ENCODE assay signal across 8 cellular contexts in genomic region chr9:95157491-95158151, GRCh38.
DNase-seq lines count a peak whose midpoint lies in the region; ATAC-seq and TF ChIP-seq lines count a peak whose summit lies in the region.

No MANE protein-coding gene starts in this region.

- H3K27ac ChIP-seq in prostate gland = no peak overlapping the region
- peak overlapping the region in 1 of 4 donors; percentile 42 for H3K27ac ChIP-seq in Peyer's patch

- no peak overlapping the region for H3K4me3 ChIP-seq in AG10803 (ENCODE audit: low read length)
- H3K4me3 ChIP-seq in cardiac fibroblast (replicated peaks in 1 of 2; ENCODE audit: low read depth in 2 of 2, low read length in 2 of 2) = no peak overlapping the region
- H3K4me3 ChIP-seq in prostate gland = no peak overlapping the region
- no peak overlapping the region for H3K4me3 ChIP-seq in Peyer's patch

- peaks cover 3% of the 10 kb centered on the region for H3K4me1 ChIP-seq in prostate gland (replicated peaks)
- H3K4me1 ChIP-seq in Peyer's patch = no peaks in the 10 kb centered on the region

- WGBS in prostate gland = 61% methylated on average over 7 of the region's 7 CpGs

- H3K27me3 ChIP-seq in prostate gland (replicated peaks; ENCODE audit: insufficient read depth) (no peaks in the 10 kb centered on the region), Peyer's patch (no peaks in the 10 kb centered on the region)

- intact Hi-C loops in prostate gland (cut with DNase I) = no loop called here

- peak; percentile 92 for DNase-seq in AG10803 (ENCODE audit: low read depth)
- peak; percentile 70 for DNase-seq in M059J (ENCODE audit: low read depth)
- peak; percentile 85 to 96 for DNase-seq in cardiac fibroblast (ENCODE audit: low read depth in 2 of 2)
- DNase-seq in prostate gland (ENCODE audit: low spot score) = peak; percentile 58
- DNase-seq in immature natural killer cell = no peak
- DNase-seq in Peyer's patch = no peak

- H3K36me3 ChIP-seq in prostate gland (no peaks in the 10 kb centered on the region), Peyer's patch (no peaks in the 10 kb centered on the region)

- peaks cover 0 to 2% (median 0%) of the 10 kb centered on the region in 3 donors for H3K27me3 Mint-ChIP-seq in immature natural killer cell (ENCODE audit: low read depth in 3 of 3)

- H3K9me3 ChIP-seq in prostate gland (no peaks in the 10 kb centered on the region), Peyer's patch (no peaks in the 10 kb centered on the region)

- peaks cover 3 to 11% (median 6%) of the 10 kb centered on the region in 3 donors for H3K36me3 Mint-ChIP-seq in immature natural killer cell

- TF ChIP-seq POLR2A in prostate gland (IDR thresholded peaks at IDR 0.05) (no peak), Peyer's patch (IDR thresholded peaks at IDR 0.05) (no peak)

- no peaks in the 10 kb centered on the region for H3K4me1 Mint-ChIP-seq in immature natural killer cell

- no peak for TF ChIP-seq CTCF in AG10803 (conservative IDR thresholded peaks at IDR 0.05; ENCODE audit: low read length)
- no peak for TF ChIP-seq CTCF in cardiac fibroblast (IDR thresholded peaks at IDR 0.05; ENCODE audit: low read depth, low read length)
- TF ChIP-seq CTCF in prostate gland (IDR thresholded peaks at IDR 0.05) = no peak
- TF ChIP-seq CTCF in Peyer's patch (IDR thresholded peaks at IDR 0.05) = no peak

- peak; percentile 87 for ATAC-seq in GM21367 (IDR thresholded peaks at IDR 0.05; ENCODE audit: unreplicated experiment)
- no peak for ATAC-seq in HG02970 (IDR thresholded peaks at IDR 0.05; ENCODE audit: low FRiP score, unreplicated experiment)

- H3K9me3 Mint-ChIP-seq in immature natural killer cell = no peaks in the 10 kb centered on the region

- H3K27ac Mint-ChIP-seq in immature natural killer cell = no peak overlapping the region

- no peak overlapping the region for H3K4me3 Mint-ChIP-seq in immature natural killer cell

Comparison
In these comparisons a context has a peak if more than half of its experiments do, and no peak if none do; other contexts are left out.
1. DNase-seq: peak in AG10803 (single experiment), M059J (single experiment), cardiac fibroblast (2 of 2) and prostate gland (single experiment); none in immature natural killer cell (0 of 3) and Peyer's patch (0 of 3).